10 cellular contexts compared by ENCODE assay signal in genomic region chr3:157135671-157136396, GRCh38. TPM values are rescaled to one million over a fixed set of nuclear protein-coding genes. Genes with fewer than 3 reads are reported as not detected.
A peak's percentile ranks its signal among the peaks of the same experiment; 100 is the strongest.
DNase-seq lines count a peak whose midpoint lies in the region; ATAC-seq and TF ChIP-seq lines count a peak whose summit lies in the region.
"Had no signal": no experiment of that assay in that cellular context is flagged by ENCODE, and none has a peak within 500 bp of the region (broad histone marks: within the 10 kb centered on the region; RNA-seq: fewer than 3 reads in every experiment).

No MANE protein-coding gene starts in this region.

- H3K4me3 ChIP-seq in RWPE2 (ENCODE audit: severe bottlenecking) (no peak overlapping the region), gastroesophageal sphincter (no peak overlapping the region), prostate gland (no peak overlapping the region), neuronal stem cell (ENCODE audit: low read length in 2 of 2) (no peak overlapping the region)
- H3K4me3 ChIP-seq: GM12878, SJCRH30 had no signal

- H3K4me1 Mint-ChIP-seq in Calu3 (ENCODE audit: low read depth, unreplicated experiment) = peaks cover 62% of the 10 kb centered on the region

- no peaks in the 10 kb centered on the region for H3K9me3 Mint-ChIP-seq in Calu3 (ENCODE audit: low read depth, unreplicated experiment)

- H3K4me3 Mint-ChIP-seq in Calu3 (ENCODE audit: low read depth, unreplicated experiment) = peak overlapping the region; percentile 42

- intact Hi-C loops in Calu3 (cut with micrococcal nuclease; ENCODE audit: unreplicated experiment) (loop anchor here (2.0 to 10.0 kb wide), 8 partner anchors 231 to 1141 kb away; partner anchors contain the start of genes SSR3 and TIPARP), prostate gland (cut with DNase I) (loop anchor here (2.0 kb wide), 1 partner anchor 461 kb away; the partner anchor contains the start of gene TIPARP)

- H3K4ac ChIP-seq in neuronal stem cell (ENCODE audit: low read length) = no peak overlapping the region

- no peak for TF ChIP-seq EP300 in gastroesophageal sphincter (IDR thresholded peaks at IDR 0.05)

- CTCF ChIA-PET in Calu3 (lab: Charles Lee) = interaction anchor here (0.6 to 3.4 kb wide), 16 partner anchors 10 to 753 kb away, joined by 3 to 28 read pairs (median 5); partner anchors contain the start of gene SSR3

- H3K18ac ChIP-seq in neuronal stem cell (ENCODE audit: low read length) = no peak overlapping the region

- H3K4me1 ChIP-seq in RWPE2 (ENCODE audit: insufficient read depth, poor library complexity, severe bottlenecking) (peaks cover 44% of the 10 kb centered on the region), gastroesophageal sphincter (peaks cover 0 to 60% (median 15%) of the 10 kb centered on the region in 3 donors), prostate gland (replicated peaks) (peaks cover 35% of the 10 kb centered on the region), neuronal stem cell (ENCODE audit: control insufficient read depth in 2 of 2, insufficient read depth in 1 of 2, low read depth in 1 of 2, low read length in 2 of 2) (peaks cover 0 to 5% of the 10 kb centered on the region in 2 donors)

- H4K91ac ChIP-seq in neuronal stem cell (ENCODE audit: low read depth, low read length, poor library complexity) = no peak overlapping the region

- ATAC-seq in RWPE2 (ENCODE audit: low read depth) (peak; percentile 40), gastroesophageal sphincter (no peak), HG03159 (IDR thresholded peaks at IDR 0.05; ENCODE audit: unreplicated experiment) (no peak)
- ATAC-seq: GM12878 had no signal

- TF ChIP-seq CTCF in Calu3 (IDR thresholded peaks at IDR 0.05; ENCODE audit: unreplicated experiment) = peak; percentile 24
- TF ChIP-seq CTCF in RWPE2 (IDR thresholded peaks at IDR 0.05; ENCODE audit: poor library complexity, severe bottlenecking) = peak; percentile 74
- TF ChIP-seq CTCF in gastroesophageal sphincter (IDR thresholded peaks at IDR 0.05) = peak in 2 of 4 experiments; percentile 13 to 24
- peak in 2 of 4 experiments; percentile 12 to 16 for TF ChIP-seq CTCF in prostate gland (IDR thresholded peaks at IDR 0.05)
- TF ChIP-seq CTCF in GM20000 (IDR thresholded peaks at IDR 0.05; ENCODE audit: extremely low read depth, missing control alignments) = no peak

- H2BK12ac ChIP-seq in neuronal stem cell (ENCODE audit: low read length) = no peak overlapping the region

- H2BK120ac ChIP-seq in neuronal stem cell (ENCODE audit: low read depth, low read length) = no peak overlapping the region

- TF ChIP-seq POLR2A in gastroesophageal sphincter (IDR thresholded peaks at IDR 0.05) = no peak
- TF ChIP-seq POLR2A in prostate gland (IDR thresholded peaks at IDR 0.05) = no peak

- H3K79me1 ChIP-seq in neuronal stem cell (ENCODE audit: low read depth, low read length) = no peaks in the 10 kb centered on the region

- H3K36me3 ChIP-seq in RWPE2 (ENCODE audit: low read depth) (no peaks in the 10 kb centered on the region), gastroesophageal sphincter (peaks cover 0 to 11% of the 10 kb centered on the region in 2 donors), prostate gland (no peaks in the 10 kb centered on the region), neuronal stem cell (replicated peaks in 1 of 2; ENCODE audit: control insufficient read depth in 2 of 2, insufficient read depth in 2 of 2, low read length in 2 of 2) (peaks cover 2 to 4% of the 10 kb centered on the region in 2 donors)
- H3K36me3 ChIP-seq: SJCRH30 had no signal

- H3K27ac ChIP-seq in RWPE2 (ENCODE audit: poor library complexity, severe bottlenecking) (peak overlapping the region; percentile 97), gastroesophageal sphincter (peak overlapping the region in 3 of 4 donors; percentile 29 to 63 (median 57)), prostate gland (peak overlapping the region; percentile 77 to 94), neuronal stem cell (replicated peaks; ENCODE audit: low read length) (no peak overlapping the region)
- H3K27ac ChIP-seq: SJCRH30 had no signal

- H2AK5ac ChIP-seq in neuronal stem cell (ENCODE audit: low read depth, low read length) = no peak overlapping the region

- BruUV-seq in Calu3 (replicated peaks; lab: Mats Ljungman, UMichigan) = no TSS peak

- no peak overlapping the region for H2AFZ ChIP-seq in neuronal stem cell (ENCODE audit: low read length)

- H3K14ac ChIP-seq in neuronal stem cell (ENCODE audit: low read length) = no peak overlapping the region

- no peak overlapping the region for H3K4me2 ChIP-seq in neuronal stem cell (ENCODE audit: insufficient read depth, low read length, poor library complexity, severe bottlenecking)

- WGBS in gastroesophageal sphincter (ENCODE audit: low coverage in 1 of 2), 2 donors = 22 to 36% methylated on average over 3 to 4 of the region's 5 CpGs
- 39% methylated on average over 5 of the region's 5 CpGs for WGBS in prostate gland
- WGBS in neuronal stem cell (ENCODE audit: extremely low coverage in 2 of 2, insufficient read length in 2 of 2, insufficient replicate concordance in 1 of 2), 2 donors = no CpG with 5 or more reads among the region's 5 CpGs

- no peak overlapping the region for H2BK15ac ChIP-seq in neuronal stem cell (ENCODE audit: low read length)

- no peak overlapping the region for H2BK5ac ChIP-seq in neuronal stem cell (ENCODE audit: low read length)

- H3K9me3 ChIP-seq in RWPE2 (ENCODE audit: severe bottlenecking) (no peaks in the 10 kb centered on the region), gastroesophageal sphincter (no peaks in the 10 kb centered on the region), prostate gland (no peaks in the 10 kb centered on the region), neuronal stem cell (replicated peaks in 1 of 2; ENCODE audit: control insufficient read depth in 2 of 2, insufficient read depth in 1 of 2, low read depth in 1 of 2, low read length in 2 of 2) (peaks cover 0 to 2% of the 10 kb centered on the region in 2 donors)
- H3K9me3 ChIP-seq: SJCRH30 had no signal

- H4K8ac ChIP-seq in neuronal stem cell (ENCODE audit: low read depth, low read length) = no peak overlapping the region

- H3K9ac ChIP-seq in neuronal stem cell (ENCODE audit: low read depth, low read length, poor library complexity) = no peak overlapping the region

- H3K36me3 Mint-ChIP-seq in Calu3 (ENCODE audit: insufficient read depth, unreplicated experiment) = peaks cover 31% of the 10 kb centered on the region

- DNase-seq in Calu3 = peak; percentile 64
- DNase-seq in RWPE2 (ENCODE audit: low spot score) = no peak
- no peak for DNase-seq in prostate gland (ENCODE audit: low spot score)
- no peak for DNase-seq in neuronal stem cell (ENCODE audit: low spot score)
- DNase-seq in GM20000 (ENCODE audit: low spot score) = no peak
- no peak for DNase-seq in activated CD4-positive, CD25-positive, alpha-beta regulatory T cell treated with anti-CD3 and anti-CD28 coated beads, Interleukin-2, amount 50 U/mL, for 72 hours
- DNase-seq: SJCRH30 had no signal

- peak overlapping the region; percentile 56 for H3K27ac Mint-ChIP-seq in Calu3 (ENCODE audit: unreplicated experiment)

- H3K27me3 ChIP-seq in RWPE2 (ENCODE audit: insufficient read depth, poor library complexity, severe bottlenecking) (no peaks in the 10 kb centered on the region), gastroesophageal sphincter (no peaks in the 10 kb centered on the region), prostate gland (replicated peaks; ENCODE audit: insufficient read depth) (no peaks in the 10 kb centered on the region), neuronal stem cell (ENCODE audit: control insufficient read depth in 3 of 3, insufficient read depth in 3 of 3, low read depth in 1 of 3, low read length in 3 of 3) (no peaks in the 10 kb centered on the region)
- H3K27me3 ChIP-seq: SJCRH30 had no signal

- no peak overlapping the region for H3K23ac ChIP-seq in neuronal stem cell (ENCODE audit: low read depth, low read length, poor library complexity)

- H3K27me3 Mint-ChIP-seq in Calu3 (ENCODE audit: unreplicated experiment) = no peaks in the 10 kb centered on the region

RNA-seq across cellular contexts. Expression of gene CCNL1, which starts 24.1 kb away (rescaled TPM):
- total RNA-seq in Calu3 (2022) = 291 and 303 TPM in 2 replicates
- 100 to 1,000 TPM in 2 of 4 donors, 10 to 100 TPM in 2; 32.7 to 211 (median 92.6) TPM for total RNA-seq in gastroesophageal sphincter
- 100 to 1,000 TPM in 1 of 2 donors, 10 to 100 TPM in 1; 94.5 to 157 TPM for total RNA-seq in prostate gland
- 75.0 TPM for polyA plus RNA-seq in neuronal stem cell (2013, experiment 1 of 2)
- 76.2 TPM for polyA plus RNA-seq in neuronal stem cell (2013, experiment 2 of 2)
